Comparison of ENCODE assay signal across 4 cellular contexts in the genomic region with DNA sequence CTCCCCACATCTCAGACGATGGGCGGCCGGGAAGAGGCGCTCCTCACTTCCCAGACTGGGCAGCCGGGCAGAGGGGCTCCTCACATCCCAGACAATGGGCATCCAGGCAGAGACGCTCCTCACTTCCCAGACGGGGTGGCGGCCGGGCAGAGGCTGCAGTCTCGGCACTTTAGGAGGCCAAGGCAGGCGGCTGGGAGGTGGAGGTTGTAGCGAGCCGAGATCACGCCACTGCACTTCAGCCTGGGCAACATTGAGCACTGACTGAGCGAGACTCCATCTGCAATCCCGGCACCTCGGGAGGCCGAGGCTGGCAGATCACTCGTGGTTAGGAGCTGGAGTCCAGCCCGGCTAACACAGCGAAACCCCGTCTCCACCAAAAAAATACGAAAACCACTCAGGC. TPM values are rescaled to one million over a fixed set of nuclear protein-coding genes. Genes with fewer than 3 reads are reported as not detected.
"Had no signal": no experiment of that assay in that cellular context is flagged by ENCODE, and none has a peak within 500 bp of the region (broad histone marks: within the 10 kb centered on the region; RNA-seq: fewer than 3 reads in every experiment).

No MANE protein-coding gene starts in this region.

RNA-seq across cellular contexts. Expression of gene APOD, which starts 16.2 kb away (rescaled TPM):
- total RNA-seq: HepG2, HT1080, IMR-90 had no signal
- polyA plus RNA-seq: HepG2, IgD-negative memory B cell had no signal
